17 cellular contexts compared by ENCODE assay signal in genomic region chr12:122046145-122046544, GRCh38.
"Had no signal": no experiment of that assay in that cellular context is flagged by ENCODE, and none has a peak within 500 bp of the region (broad histone marks: within the 10 kb centered on the region; RNA-seq: fewer than 3 reads in every experiment).

No MANE protein-coding gene starts in this region.

- H3K4me3 Mint-ChIP-seq: immature natural killer cell had no signal

- H3K4me1 ChIP-seq: uterus had no signal

- H3K4me1 Mint-ChIP-seq: immature natural killer cell had no signal

- H3K9me3 Mint-ChIP-seq: immature natural killer cell had no signal

- DNase-seq: effector CD4-positive, alpha-beta T cell; gastrocnemius medialis; immature natural killer cell; left ventricle myocardium superior; mesenchymal stem cell; midbrain; sigmoid colon; stimulated activated CD4-positive, alpha-beta T cell treated with anti-CD3 and anti-CD28 coated beads, Interleukin-2, amount 100 ng/mL, for 24 hours; stimulated activated CD4-positive, alpha-beta T cell treated with anti-CD3 and anti-CD28 coated beads, Interleukin-4, amount 100 ng/mL, for 4 hours; stimulated activated naive CD4-positive, alpha-beta T cell treated with Interleukin-2 at 50 U/mL for 16 hours; trophoblast cell; uterus had no signal

- ATAC-seq: gastrocnemius medialis, left ventricle myocardium superior had no signal

- H3K27me3 ChIP-seq: esophagus muscularis mucosa, gastrocnemius medialis, neutrophil, sigmoid colon, uterus had no signal

- H3K9me3 ChIP-seq: esophagus muscularis mucosa, gastrocnemius medialis, neutrophil, sigmoid colon, uterus had no signal

- H3K36me3 Mint-ChIP-seq: immature natural killer cell had no signal

- H3K36me3 ChIP-seq: neutrophil, uterus had no signal

- H3K4me3 ChIP-seq: coronary artery, esophagus muscularis mucosa, gastrocnemius medialis, lung, sigmoid colon, skin epidermis, uterus had no signal

- H3K27ac Mint-ChIP-seq: immature natural killer cell had no signal
